In genomic region chr4:84857296-84857695, GRCh38 we compare ENCODE assay signal across 26 cellular contexts.
"Had no signal": no experiment of that assay in that cellular context is flagged by ENCODE, and none has a peak within 500 bp of the region (broad histone marks: within the 10 kb centered on the region; RNA-seq: fewer than 3 reads in every experiment).

No MANE protein-coding gene starts in this region.

- H3K27me3 ChIP-seq: heart right ventricle, hepatocyte, ovary, stomach, suprapubic skin, tibial artery, upper lobe of right lung had no signal

- DNase-seq: heart right ventricle; islet precursor cell; left ventricle myocardium inferior; naive thymus-derived CD8-positive, alpha-beta T cell; ovary; retina; right cardiac atrium; stimulated activated CD4-positive, alpha-beta T cell treated with anti-CD3 and anti-CD28 coated beads, Interleukin-12 subunit alpha, Interleukin-12 subunit beta, amount 100 ng/mL, for 4 hours; stimulated activated CD4-positive, alpha-beta T cell treated with anti-CD3 and anti-CD28 coated beads, Interleukin-15, amount 100 ng/mL, for 24 hours; stimulated activated CD4-positive, alpha-beta T cell treated with anti-CD3 and anti-CD28 coated beads, Interleukin-2, amount 100 ng/mL, for 24 hours; stimulated activated CD4-positive, alpha-beta T cell treated with anti-CD3 and anti-CD28 coated beads, Interleukin-4, amount 100 ng/mL, for 1 hour; stimulated activated naive B cell treated with anti-CD40 and anti-IgM and Interleukin-4, amounts not matched to agents 10 μg/mL and 1 μg/mL and 100 μg/mL, for 72 hours; stimulated activated naive CD8-positive, alpha-beta T cell treated with anti-CD3 and anti-CD28 coated beads, Interleukin-15, Interleukin-2, amounts not matched to agents 100 U/mL and 50 U/mL, for 24 hours; stomach; tibial artery; trophoblast cell; upper lobe of right lung had no signal

- H3K36me3 ChIP-seq: ovary, prostate gland had no signal

- H3K4me1 ChIP-seq: prostate gland, upper lobe of right lung had no signal

- H3K27ac Mint-ChIP-seq: memory B cell; naive thymus-derived CD8-positive, alpha-beta T cell; nephron; stimulated activated naive B cell treated with anti-CD40 and anti-IgM and Interleukin-4, amounts not matched to agents 10 μg/mL and 1 μg/mL and 100 μg/mL, for 72 hours had no signal

- H3K27me3 Mint-ChIP-seq: stimulated activated naive B cell treated with anti-CD40 and anti-IgM and Interleukin-4, amounts not matched to agents 10 μg/mL and 1 μg/mL and 100 μg/mL, for 72 hours had no signal

- H3K27ac ChIP-seq: heart right ventricle, hepatocyte, left ventricle myocardium inferior, ovary, prostate gland, skin epidermis, stomach, suprapubic skin, thoracic aorta, upper lobe of right lung had no signal

- H3K36me3 Mint-ChIP-seq: memory B cell; naive thymus-derived CD8-positive, alpha-beta T cell; stimulated activated naive B cell treated with anti-CD40 and anti-IgM and Interleukin-4, amounts not matched to agents 10 μg/mL and 1 μg/mL and 100 μg/mL, for 72 hours had no signal

- H3K4me3 ChIP-seq: heart right ventricle, hepatocyte, left ventricle myocardium inferior, ovary, prostate gland, skin epidermis, stomach, suprapubic skin, thoracic aorta, tibial artery, upper lobe of right lung had no signal

- H3K4me1 Mint-ChIP-seq: memory B cell; naive thymus-derived CD8-positive, alpha-beta T cell; stimulated activated naive B cell treated with anti-CD40 and anti-IgM and Interleukin-4, amounts not matched to agents 10 μg/mL and 1 μg/mL and 100 μg/mL, for 72 hours had no signal

- H3K4me3 Mint-ChIP-seq: memory B cell; naive thymus-derived CD8-positive, alpha-beta T cell; nephron; neural crest cell; stimulated activated naive B cell treated with anti-CD40 and anti-IgM and Interleukin-4, amounts not matched to agents 10 μg/mL and 1 μg/mL and 100 μg/mL, for 72 hours had no signal

- H3K9me3 Mint-ChIP-seq: naive thymus-derived CD8-positive, alpha-beta T cell; nephron; neural crest cell; stimulated activated naive B cell treated with anti-CD40 and anti-IgM and Interleukin-4, amounts not matched to agents 10 μg/mL and 1 μg/mL and 100 μg/mL, for 72 hours had no signal

- ATAC-seq: heart right ventricle; naive thymus-derived CD8-positive, alpha-beta T cell; right cardiac atrium; sciatic nerve; stimulated activated naive B cell treated with anti-CD40 and anti-IgM and Interleukin-4, amounts not matched to agents 10 μg/mL and 1 μg/mL and 100 μg/mL, for 72 hours; stimulated activated naive CD8-positive, alpha-beta T cell treated with anti-CD3 and anti-CD28 coated beads, Interleukin-15, Interleukin-2, amounts not matched to agents 100 U/mL and 50 U/mL, for 24 hours; upper lobe of right lung had no signal

- H3K9me3 ChIP-seq: heart right ventricle, left ventricle myocardium inferior, ovary, prostate gland, stomach, suprapubic skin, thoracic aorta, tibial artery, upper lobe of right lung had no signal
